ENCODE assay signal across 5 cellular contexts in the genomic region with DNA sequence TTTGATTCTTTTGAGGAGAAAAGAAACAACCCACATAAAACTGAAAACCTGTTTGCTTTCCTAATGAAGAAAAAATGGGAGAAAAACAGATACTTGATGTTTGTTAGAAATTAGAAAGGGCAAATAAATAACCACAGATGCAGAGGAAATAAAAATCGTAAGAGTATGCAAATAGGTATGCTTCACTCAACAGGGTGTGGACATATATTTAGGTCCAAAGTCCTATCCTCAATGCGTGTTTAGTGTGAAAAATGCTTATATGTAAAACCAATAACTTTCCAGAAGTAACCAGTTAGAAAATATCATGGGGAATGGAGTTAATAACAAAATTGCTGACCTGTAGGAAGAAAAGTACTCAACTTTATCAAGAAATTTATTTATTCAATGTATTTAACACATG.
"Had no signal": no experiment of that assay in that cellular context is flagged by ENCODE, and none has a peak within 500 bp of the region (broad histone marks: within the 10 kb centered on the region; RNA-seq: fewer than 3 reads in every experiment).

No MANE protein-coding gene starts in this region.

- H3K4me1 Mint-ChIP-seq: IgD-negative memory B cell had no signal

- H3K36me3 Mint-ChIP-seq: IgD-negative memory B cell had no signal

- H3K4me3 ChIP-seq: K562 had no signal

- H3K4me3 Mint-ChIP-seq: IgD-negative memory B cell had no signal

- DNase-seq: IMR-90, KBM-7 had no signal

- ATAC-seq: HepG2, K562 had no signal

- H3K9me3 Mint-ChIP-seq: IgD-negative memory B cell had no signal
